In genomic region chr15:50890751-50891150, GRCh38 we compare ENCODE assay signal across 23 cellular contexts.
"Had no signal": no experiment of that assay in that cellular context is flagged by ENCODE, and none has a peak within 500 bp of the region (broad histone marks: within the 10 kb centered on the region; RNA-seq: fewer than 3 reads in every experiment).

No MANE protein-coding gene starts in this region.

- DNase-seq: activated CD4-positive, alpha-beta T cell treated with anti-CD3 and anti-CD28 coated beads for 48 hours; activated CD4-positive, alpha-beta T cell treated with anti-CD3 and anti-CD28 coated beads, Interleukin-2, amount 50 U/mL, for 4 hours; activated CD4-positive, CD25-positive, alpha-beta regulatory T cell treated with anti-CD3 and anti-CD28 coated beads, Interleukin-2, amount 50 U/mL, for 72 hours; activated CD8-positive, alpha-beta T cell treated with anti-CD3 and anti-CD28 coated beads, Interleukin-2, amount 10 ng/mL, durations not matched to agents 7 days and 5 days; activated effector memory CD4-positive, alpha-beta T cell treated with anti-CD3 and anti-CD28 coated beads, Interleukin-2, amount 50 U/mL, for 16 hours; activated naive CD4-positive, alpha-beta T cell treated with Interleukin-2 at 50 U/mL for 16 hours; activated naive CD8-positive, alpha-beta T cell treated with anti-CD3 and anti-CD28 coated beads, Interleukin-2, amount 50 U/mL, for 24 hours; activated T-cell treated with anti-CD3 and anti-CD28 coated beads, Interleukin-2, amount 50 U/mL, for 4 hours; amygdala; NCI-H1105 treated with DMSO at 0.1 percent for 48 hours; NCI-H1436 treated with DMSO at 0.1 percent for 48 hours; NCI-H187 treated with DMSO at 0.1 percent for 48 hours; NCI-H2081 treated with DMSO at 0.1 percent for 48 hours; NCI-H69; NK-92 treated with Interleukin-12 subunit alpha and Interleukin-12 subunit beta, amount 100 ng/mL, for 24 hours; OCI-M1; Peyer's patch; SHP77 had no signal

- H3K27me3 ChIP-seq: Peyer's patch, SJSA1 had no signal

- ATAC-seq: activated CD8-positive, alpha-beta T cell treated with anti-CD3 and anti-CD28 coated beads, Interleukin-2, amount 10 ng/mL, durations not matched to agents 7 days and 5 days; activated naive CD4-positive, alpha-beta T cell treated with anti-CD3 and anti-CD28 coated beads, Interleukin-2, amount 50 U/mL, for 72 hours; activated naive CD8-positive, alpha-beta T cell treated with anti-CD3 and anti-CD28 coated beads, Interleukin-2, amount 50 U/mL, for 24 hours; activated T-cell treated with anti-CD3 and anti-CD28 coated beads, Interleukin-2, amount 50 U/mL, for 4 hours; WTC11 had no signal

- FAIRE-seq: astrocyte had no signal

- H3K9ac ChIP-seq: KMS-11 had no signal

- H3K36me3 ChIP-seq: Peyer's patch, SJSA1 had no signal

- H3K4me3 ChIP-seq: Peyer's patch, SJSA1 had no signal

- H3K27ac ChIP-seq: KMS-11, Peyer's patch, SJSA1 had no signal

- H3K4me2 ChIP-seq: KMS-11 had no signal

- H3K4me1 ChIP-seq: Peyer's patch had no signal

- H3K9me3 ChIP-seq: Peyer's patch had no signal
